In genomic region chr6:43490523-43490939, GRCh38 we compare ENCODE assay signal across 18 cellular contexts. TPM values are rescaled to one million over a fixed set of nuclear protein-coding genes. Genes with fewer than 3 reads are reported as not detected.
"Had no signal": no experiment of that assay in that cellular context is flagged by ENCODE, and none has a peak within 500 bp of the region (broad histone marks: within the 10 kb centered on the region; RNA-seq: fewer than 3 reads in every experiment).

No MANE protein-coding gene starts in this region.

- H3K27ac ChIP-seq: colonic mucosa, lower lobe of right lung, spleen, thoracic aorta, upper lobe of right lung had no signal

- H3K4me1 ChIP-seq: colonic mucosa had no signal

- H3K27me3 ChIP-seq: colonic mucosa, spleen, upper lobe of right lung had no signal

- DNase-seq: activated CD4-positive, CD25-positive, alpha-beta regulatory T cell treated with anti-CD3 and anti-CD28 coated beads, Interleukin-2, amount 50 U/mL, for 72 hours; activated CD8-positive, alpha-beta memory T cell treated with anti-CD3 and anti-CD28 coated beads for 24 hours; activated CD8-positive, alpha-beta memory T cell treated with anti-CD3 and anti-CD28 coated beads, Interleukin-2, amount 50 U/mL, for 48 hours; activated effector memory CD4-positive, alpha-beta T cell treated with anti-CD3 and anti-CD28 coated beads, Interleukin-2, amount 50 U/mL, for 16 hours; activated naive CD4-positive, alpha-beta T cell treated with anti-CD3 and anti-CD28 coated beads, Interleukin-2, amount 50 U/mL, for 16 hours; activated T-cell treated with anti-CD3 and anti-CD28 coated beads, Interleukin-2, amount 50 U/mL, for 48 hours; aorta; colonic mucosa; left cardiac atrium; lower lobe of right lung; spleen; stimulated activated CD4-positive, alpha-beta T cell treated with anti-CD3 and anti-CD28 coated beads, Interleukin-4, amount 100 ng/mL, for 4 hours; T1000; upper lobe of right lung had no signal

- H3K9me3 ChIP-seq: colonic mucosa, lower lobe of right lung, spleen, thoracic aorta, upper lobe of right lung had no signal

- H3K9me3 Mint-ChIP-seq: central memory CD8-positive, alpha-beta T cell; stimulated activated memory B cell treated with anti-CD40 and anti-IgM and Interleukin-4, amounts not matched to agents 10 μg/mL and 1 μg/mL and 100 μg/mL, for 72 hours had no signal

- H3K36me3 ChIP-seq: colonic mucosa had no signal

- H3K27me3 Mint-ChIP-seq: central memory CD8-positive, alpha-beta T cell; stimulated activated memory B cell treated with anti-CD40 and anti-IgM and Interleukin-4, amounts not matched to agents 10 μg/mL and 1 μg/mL and 100 μg/mL, for 72 hours had no signal

- ATAC-seq: left cardiac atrium; lower lobe of right lung; stimulated activated memory B cell treated with anti-CD40 and anti-IgM and Interleukin-4, amounts not matched to agents 10 μg/mL and 1 μg/mL and 100 μg/mL, for 72 hours; upper lobe of right lung had no signal

- H3K4me3 Mint-ChIP-seq: central memory CD8-positive, alpha-beta T cell; stimulated activated memory B cell treated with anti-CD40 and anti-IgM and Interleukin-4, amounts not matched to agents 10 μg/mL and 1 μg/mL and 100 μg/mL, for 72 hours had no signal

- FAIRE-seq: islet of Langerhans had no signal

- H3K27ac Mint-ChIP-seq: stimulated activated memory B cell treated with anti-CD40 and anti-IgM and Interleukin-4, amounts not matched to agents 10 μg/mL and 1 μg/mL and 100 μg/mL, for 72 hours had no signal

- H3K4me3 ChIP-seq: colonic mucosa, lower lobe of right lung, spleen, thoracic aorta, upper lobe of right lung had no signal

RNA-seq across cellular contexts. Expression of gene DLK2, which starts 35.2 kb away (rescaled TPM):
- total RNA-seq: aorta, thoracic aorta had no signal
- polyA plus RNA-seq: aorta had no signal
